In the genomic region with DNA sequence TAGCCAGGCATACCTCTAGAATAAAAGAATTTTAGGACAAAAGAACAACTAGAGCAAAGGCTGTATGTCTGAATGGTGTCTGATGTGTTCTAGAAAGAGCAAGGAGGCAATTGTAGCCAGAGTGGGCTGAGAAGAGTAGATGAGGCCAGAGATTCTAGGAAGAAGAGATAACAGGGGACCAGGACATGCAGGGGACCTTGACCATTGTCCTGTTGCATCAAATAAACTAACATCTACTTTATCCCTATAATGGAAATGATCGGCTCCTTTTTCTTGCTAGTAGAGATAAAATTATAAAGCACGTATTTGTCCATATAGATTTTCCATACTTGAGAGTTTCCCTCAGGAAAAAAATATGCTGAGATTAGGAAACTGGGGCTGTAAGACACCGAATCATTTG, we compare ENCODE assay signal across 3 cellular contexts.
TF ChIP-seq lines count a peak whose summit lies in the region.

No MANE protein-coding gene starts in this region.

TF ChIP-seq in liver, 16 proteins besides CTCF, POLR2A, EP300 and RAD21:
- TF ChIP-seq SP1 (IDR thresholded peaks at IDR 0.05) (no peak), RXRA (IDR thresholded peaks at IDR 0.05) (peak in 1 of 2 donors; percentile 6), HNF4A (conservative IDR thresholded peaks at IDR 0.05) (peak; percentile 51 to 61)

TF ChIP-seq in HepG2, 621 proteins besides CTCF, POLR2A, EP300 and RAD21:
- no peak for TF ChIP-seq TCF12 (IDR thresholded peaks at IDR 0.05)
- no peak for TF ChIP-seq TCF12 (CRISPR knock-in tag; IDR thresholded peaks at IDR 0.05)
- no peak for TF ChIP-seq SALL2 (CRISPR knock-in tag; IDR thresholded peaks at IDR 0.05)
- TF ChIP-seq MAFG (CRISPR knock-in tag; IDR thresholded peaks at IDR 0.05): no peak
- TF ChIP-seq, protein P1, sequence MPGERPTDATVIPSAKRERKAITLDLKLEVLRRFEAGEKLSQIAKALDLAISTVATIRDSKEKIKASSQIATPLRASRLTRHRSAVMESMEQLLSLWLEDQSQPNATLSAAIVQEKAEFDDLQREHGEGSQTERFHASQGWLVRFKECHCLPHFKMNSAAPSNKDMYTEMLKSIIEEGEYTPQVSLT (CRISPR knock-in tag; IDR thresholded peaks at IDR 0.05; ENCODE audit: borderline replicate concordance, low read depth): no peak
- no peak for TF ChIP-seq HMG20A (CRISPR knock-in tag; IDR thresholded peaks at IDR 0.05; ENCODE audit: borderline replicate concordance)
- TF ChIP-seq, protein P2, sequence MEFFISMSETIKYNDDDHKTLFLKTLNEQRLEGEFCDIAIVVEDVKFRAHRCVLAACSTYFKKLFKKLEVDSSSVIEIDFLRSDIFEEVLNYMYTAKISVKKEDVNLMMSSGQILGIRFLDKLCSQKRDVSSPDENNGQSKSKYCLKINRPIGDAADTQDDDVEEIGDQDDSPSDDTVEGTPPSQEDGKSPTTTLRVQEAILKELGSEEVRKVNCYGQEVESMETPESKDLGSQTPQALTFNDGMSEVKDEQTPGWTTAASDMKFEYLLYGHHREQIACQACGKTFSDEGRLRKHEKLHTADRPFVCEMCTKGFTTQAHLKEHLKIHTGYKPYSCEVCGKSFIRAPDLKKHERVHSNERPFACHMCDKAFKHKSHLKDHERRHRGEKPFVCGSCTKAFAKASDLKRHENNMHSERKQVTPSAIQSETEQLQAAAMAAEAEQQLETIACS (CRISPR knock-in tag; IDR thresholded peaks at IDR 0.05): no peak
- TF ChIP-seq ZFP90 (CRISPR knock-in tag; IDR thresholded peaks at IDR 0.05; ENCODE audit: borderline replicate concordance): no peak
- TF ChIP-seq NR2C2 (CRISPR knock-in tag; IDR thresholded peaks at IDR 0.05; ENCODE audit: borderline replicate concordance): no peak
- TF ChIP-seq IRF2 (CRISPR knock-in tag; IDR thresholded peaks at IDR 0.05): no peak
- TF ChIP-seq ZSCAN20 (CRISPR knock-in tag; IDR thresholded peaks at IDR 0.05; ENCODE audit: borderline replicate concordance): no peak
- no peak for TF ChIP-seq ZNF841 (CRISPR knock-in tag; IDR thresholded peaks at IDR 0.05; ENCODE audit: borderline replicate concordance)
- TF ChIP-seq RFX5 (IDR thresholded peaks at IDR 0.05; ENCODE audit: low read depth, low read length): no peak
- TF ChIP-seq, protein P3, sequence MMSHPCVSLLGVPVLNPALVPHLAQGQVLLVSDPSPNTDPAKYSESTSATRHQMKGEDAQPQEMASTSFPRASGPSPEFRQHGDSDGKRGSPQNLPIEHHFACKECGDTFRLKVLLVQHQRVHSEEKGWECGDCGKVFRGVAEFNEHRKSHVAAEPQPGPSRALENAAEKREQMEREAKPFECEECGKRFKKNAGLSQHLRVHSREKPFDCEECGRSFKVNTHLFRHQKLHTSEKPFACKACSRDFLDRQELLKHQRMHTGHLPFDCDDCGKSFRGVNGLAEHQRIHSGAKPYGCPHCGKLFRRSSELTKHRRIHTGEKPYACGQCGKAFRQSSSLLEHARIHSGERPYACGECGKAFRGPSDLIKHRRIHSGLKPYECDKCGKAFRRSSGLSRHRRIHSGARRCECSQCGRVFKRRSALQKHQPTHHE (CRISPR knock-in tag; IDR thresholded peaks at IDR 0.05; ENCODE audit: borderline replicate concordance): no peak
- no peak for TF ChIP-seq MYC (CRISPR knock-in tag; IDR thresholded peaks at IDR 0.05; ENCODE audit: borderline replicate concordance)
- no peak for TF ChIP-seq ZNF547 (CRISPR knock-in tag; IDR thresholded peaks at IDR 0.05)
- no peak for TF ChIP-seq HMGA1 (CRISPR knock-in tag; conservative IDR thresholded peaks at IDR 0.05)
- TF ChIP-seq, protein P4, sequence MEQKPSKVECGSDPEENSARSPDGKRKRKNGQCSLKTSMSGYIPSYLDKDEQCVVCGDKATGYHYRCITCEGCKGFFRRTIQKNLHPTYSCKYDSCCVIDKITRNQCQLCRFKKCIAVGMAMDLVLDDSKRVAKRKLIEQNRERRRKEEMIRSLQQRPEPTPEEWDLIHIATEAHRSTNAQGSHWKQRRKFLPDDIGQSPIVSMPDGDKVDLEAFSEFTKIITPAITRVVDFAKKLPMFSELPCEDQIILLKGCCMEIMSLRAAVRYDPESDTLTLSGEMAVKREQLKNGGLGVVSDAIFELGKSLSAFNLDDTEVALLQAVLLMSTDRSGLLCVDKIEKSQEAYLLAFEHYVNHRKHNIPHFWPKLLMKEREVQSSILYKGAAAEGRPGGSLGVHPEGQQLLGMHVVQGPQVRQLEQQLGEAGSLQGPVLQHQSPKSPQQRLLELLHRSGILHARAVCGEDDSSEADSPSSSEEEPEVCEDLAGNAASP (CRISPR knock-in tag; IDR thresholded peaks at IDR 0.05; ENCODE audit: borderline replicate concordance): no peak
- no peak for TF ChIP-seq ZNF160 (CRISPR knock-in tag; IDR thresholded peaks at IDR 0.05)
- TF ChIP-seq HNF4G (IDR thresholded peaks at IDR 0.05; ENCODE audit: borderline replicate concordance, low read depth, low read length): no peak
- TF ChIP-seq HNF4G (CRISPR knock-in tag; IDR thresholded peaks at IDR 0.05; ENCODE audit: borderline replicate concordance, low read depth): no peak
- no peak for TF ChIP-seq ZNF343 (CRISPR knock-in tag; IDR thresholded peaks at IDR 0.05)

TF ChIP-seq in SK-N-SH, 30 proteins besides CTCF, POLR2A, EP300 and RAD21:
- TF ChIP-seq EZH2phosphoT487 (IDR thresholded peaks at IDR 0.05; ENCODE audit: borderline replicate concordance, low read depth) (no peak), CHD2 (IDR thresholded peaks at IDR 0.05; ENCODE audit: low read length, partially characterized antibody) (no peak), GABPA (IDR thresholded peaks at IDR 0.05; ENCODE audit: low read depth) (no peak), YY1 (IDR thresholded peaks at IDR 0.05; ENCODE audit: low read depth) (no peak), RFX5 (IDR thresholded peaks at IDR 0.05; ENCODE audit: low read length) (no peak), TEAD4 (IDR thresholded peaks at IDR 0.05; ENCODE audit: borderline replicate concordance, insufficient read depth) (no peak), NRF1 (IDR thresholded peaks at IDR 0.05; ENCODE audit: low read depth, low read length) (no peak), POLR2AphosphoS5 (IDR thresholded peaks at IDR 0.05; ENCODE audit: low read depth, low read length) (no peak), ELF1 (IDR thresholded peaks at IDR 0.05) (no peak), MEF2A (IDR thresholded peaks at IDR 0.05; ENCODE audit: borderline replicate concordance, low read depth) (no peak), TCF12 (IDR thresholded peaks at IDR 0.05) (no peak), FOSL2 (IDR thresholded peaks at IDR 0.05; ENCODE audit: borderline replicate concordance, low read depth) (no peak), SIN3A (IDR thresholded peaks at IDR 0.05; ENCODE audit: borderline replicate concordance, low read depth, low read length) (no peak), SMC3 (IDR thresholded peaks at IDR 0.05; ENCODE audit: low read depth, low read length) (no peak)
- TF ChIP-seq, protein P5, sequence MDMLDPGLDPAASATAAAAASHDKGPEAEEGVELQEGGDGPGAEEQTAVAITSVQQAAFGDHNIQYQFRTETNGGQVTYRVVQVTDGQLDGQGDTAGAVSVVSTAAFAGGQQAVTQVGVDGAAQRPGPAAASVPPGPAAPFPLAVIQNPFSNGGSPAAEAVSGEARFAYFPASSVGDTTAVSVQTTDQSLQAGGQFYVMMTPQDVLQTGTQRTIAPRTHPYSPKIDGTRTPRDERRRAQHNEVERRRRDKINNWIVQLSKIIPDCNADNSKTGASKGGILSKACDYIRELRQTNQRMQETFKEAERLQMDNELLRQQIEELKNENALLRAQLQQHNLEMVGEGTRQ (IDR thresholded peaks at IDR 0.05; ENCODE audit: borderline replicate concordance, low read depth, low read length): no peak
- TF ChIP-seq, protein P6, sequence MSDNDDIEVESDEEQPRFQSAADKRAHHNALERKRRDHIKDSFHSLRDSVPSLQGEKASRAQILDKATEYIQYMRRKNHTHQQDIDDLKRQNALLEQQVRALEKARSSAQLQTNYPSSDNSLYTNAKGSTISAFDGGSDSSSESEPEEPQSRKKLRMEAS (IDR thresholded peaks at IDR 0.05; ENCODE audit: low read depth): no peak
- TF ChIP-seq, protein P7, sequence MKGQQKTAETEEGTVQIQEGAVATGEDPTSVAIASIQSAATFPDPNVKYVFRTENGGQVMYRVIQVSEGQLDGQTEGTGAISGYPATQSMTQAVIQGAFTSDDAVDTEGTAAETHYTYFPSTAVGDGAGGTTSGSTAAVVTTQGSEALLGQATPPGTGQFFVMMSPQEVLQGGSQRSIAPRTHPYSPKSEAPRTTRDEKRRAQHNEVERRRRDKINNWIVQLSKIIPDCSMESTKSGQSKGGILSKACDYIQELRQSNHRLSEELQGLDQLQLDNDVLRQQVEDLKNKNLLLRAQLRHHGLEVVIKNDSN (IDR thresholded peaks at IDR 0.05; ENCODE audit: borderline replicate concordance, low read depth): no peak
- TF ChIP-seq, protein P8, sequence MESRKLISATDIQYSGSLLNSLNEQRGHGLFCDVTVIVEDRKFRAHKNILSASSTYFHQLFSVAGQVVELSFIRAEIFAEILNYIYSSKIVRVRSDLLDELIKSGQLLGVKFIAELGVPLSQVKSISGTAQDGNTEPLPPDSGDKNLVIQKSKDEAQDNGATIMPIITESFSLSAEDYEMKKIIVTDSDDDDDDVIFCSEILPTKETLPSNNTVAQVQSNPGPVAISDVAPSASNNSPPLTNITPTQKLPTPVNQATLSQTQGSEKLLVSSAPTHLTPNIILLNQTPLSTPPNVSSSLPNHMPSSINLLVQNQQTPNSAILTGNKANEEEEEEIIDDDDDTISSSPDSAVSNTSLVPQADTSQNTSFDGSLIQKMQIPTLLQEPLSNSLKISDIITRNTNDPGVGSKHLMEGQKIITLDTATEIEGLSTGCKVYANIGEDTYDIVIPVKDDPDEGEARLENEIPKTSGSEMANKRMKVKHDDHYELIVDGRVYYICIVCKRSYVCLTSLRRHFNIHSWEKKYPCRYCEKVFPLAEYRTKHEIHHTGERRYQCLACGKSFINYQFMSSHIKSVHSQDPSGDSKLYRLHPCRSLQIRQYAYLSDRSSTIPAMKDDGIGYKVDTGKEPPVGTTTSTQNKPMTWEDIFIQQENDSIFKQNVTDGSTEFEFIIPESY (IDR thresholded peaks at IDR 0.05; ENCODE audit: borderline replicate concordance, low read depth): no peak
- TF ChIP-seq, protein P9, sequence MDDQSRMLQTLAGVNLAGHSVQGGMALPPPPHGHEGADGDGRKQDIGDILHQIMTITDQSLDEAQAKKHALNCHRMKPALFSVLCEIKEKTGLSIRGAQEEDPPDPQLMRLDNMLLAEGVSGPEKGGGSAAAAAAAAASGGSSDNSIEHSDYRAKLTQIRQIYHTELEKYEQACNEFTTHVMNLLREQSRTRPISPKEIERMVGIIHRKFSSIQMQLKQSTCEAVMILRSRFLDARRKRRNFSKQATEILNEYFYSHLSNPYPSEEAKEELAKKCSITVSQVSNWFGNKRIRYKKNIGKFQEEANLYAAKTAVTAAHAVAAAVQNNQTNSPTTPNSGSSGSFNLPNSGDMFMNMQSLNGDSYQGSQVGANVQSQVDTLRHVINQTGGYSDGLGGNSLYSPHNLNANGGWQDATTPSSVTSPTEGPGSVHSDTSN (IDR thresholded peaks at IDR 0.05): no peak
TF ChIP-seq in SK-N-SH: peak in this region for 0.
